1 cellular context compared by ENCODE assay signal in genomic region chr21:34845521-34846213, GRCh38.
TF ChIP-seq lines count a peak whose summit lies in the region.

No MANE protein-coding gene starts in this region.

TF ChIP-seq in HEK293, 187 proteins besides CTCF, POLR2A, EP300 and RAD21 (continued from another document and continues in another):
- TF ChIP-seq ZNF19 (tag by site-specific recombination; IDR thresholded peaks at IDR 0.05; ENCODE audit: low read depth), result 0 out of 2 replicates have a peak, but pooled peaks have one; percentile 34
- no peak for TF ChIP-seq ZNF140 (tag by site-specific recombination; IDR thresholded peaks at IDR 0.05)
- no peak for TF ChIP-seq ZFP41 (tag by site-specific recombination; IDR thresholded peaks at IDR 0.05; ENCODE audit: borderline replicate concordance)
- TF ChIP-seq ZBTB17 (tag by site-specific recombination; IDR thresholded peaks at IDR 0.05), result no peak
- no peak for TF ChIP-seq ZNF621 (tag by site-specific recombination; IDR thresholded peaks at IDR 0.05)
- no peak for TF ChIP-seq PRDM1 (tag by site-specific recombination; IDR thresholded peaks at IDR 0.05)
- TF ChIP-seq, protein P1, sequence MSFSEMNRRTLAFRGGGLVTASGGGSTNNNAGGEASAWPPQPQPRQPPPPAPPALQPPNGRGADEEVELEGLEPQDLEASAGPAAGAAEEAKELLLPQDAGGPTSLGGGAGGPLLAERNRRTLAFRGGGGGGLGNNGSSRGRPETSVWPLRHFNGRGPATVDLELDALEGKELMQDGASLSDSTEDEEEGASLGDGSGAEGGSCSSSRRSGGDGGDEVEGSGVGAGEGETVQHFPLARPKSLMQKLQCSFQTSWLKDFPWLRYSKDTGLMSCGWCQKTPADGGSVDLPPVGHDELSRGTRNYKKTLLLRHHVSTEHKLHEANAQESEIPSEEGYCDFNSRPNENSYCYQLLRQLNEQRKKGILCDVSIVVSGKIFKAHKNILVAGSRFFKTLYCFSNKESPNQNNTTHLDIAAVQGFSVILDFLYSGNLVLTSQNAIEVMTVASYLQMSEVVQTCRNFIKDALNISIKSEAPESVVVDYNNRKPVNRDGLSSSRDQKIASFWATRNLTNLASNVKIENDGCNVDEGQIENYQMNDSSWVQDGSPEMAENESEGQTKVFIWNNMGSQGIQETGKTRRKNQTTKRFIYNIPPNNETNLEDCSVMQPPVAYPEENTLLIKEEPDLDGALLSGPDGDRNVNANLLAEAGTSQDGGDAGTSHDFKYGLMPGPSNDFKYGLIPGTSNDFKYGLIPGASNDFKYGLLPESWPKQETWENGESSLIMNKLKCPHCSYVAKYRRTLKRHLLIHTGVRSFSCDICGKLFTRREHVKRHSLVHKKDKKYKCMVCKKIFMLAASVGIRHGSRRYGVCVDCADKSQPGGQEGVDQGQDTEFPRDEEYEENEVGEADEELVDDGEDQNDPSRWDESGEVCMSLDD (tag by site-specific recombination; IDR thresholded peaks at IDR 0.05), result no peak
- TF ChIP-seq KLF8 (tag by site-specific recombination; IDR thresholded peaks at IDR 0.05), result peak; percentile 98
- peak; percentile 93 for TF ChIP-seq ZNF629 (tag by site-specific recombination; IDR thresholded peaks at IDR 0.05)
- no peak for TF ChIP-seq ZNF707 (tag by site-specific recombination; IDR thresholded peaks at IDR 0.05)
- TF ChIP-seq ZFP69B (tag by site-specific recombination; IDR thresholded peaks at IDR 0.05), result peak; percentile 80
- TF ChIP-seq, protein P2, sequence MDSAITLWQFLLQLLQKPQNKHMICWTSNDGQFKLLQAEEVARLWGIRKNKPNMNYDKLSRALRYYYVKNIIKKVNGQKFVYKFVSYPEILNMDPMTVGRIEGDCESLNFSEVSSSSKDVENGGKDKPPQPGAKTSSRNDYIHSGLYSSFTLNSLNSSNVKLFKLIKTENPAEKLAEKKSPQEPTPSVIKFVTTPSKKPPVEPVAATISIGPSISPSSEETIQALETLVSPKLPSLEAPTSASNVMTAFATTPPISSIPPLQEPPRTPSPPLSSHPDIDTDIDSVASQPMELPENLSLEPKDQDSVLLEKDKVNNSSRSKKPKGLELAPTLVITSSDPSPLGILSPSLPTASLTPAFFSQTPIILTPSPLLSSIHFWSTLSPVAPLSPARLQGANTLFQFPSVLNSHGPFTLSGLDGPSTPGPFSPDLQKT (IDR thresholded peaks at IDR 0.05; ENCODE audit: borderline replicate concordance, low read depth, low read length), result no peak
- TF ChIP-seq, protein P3, sequence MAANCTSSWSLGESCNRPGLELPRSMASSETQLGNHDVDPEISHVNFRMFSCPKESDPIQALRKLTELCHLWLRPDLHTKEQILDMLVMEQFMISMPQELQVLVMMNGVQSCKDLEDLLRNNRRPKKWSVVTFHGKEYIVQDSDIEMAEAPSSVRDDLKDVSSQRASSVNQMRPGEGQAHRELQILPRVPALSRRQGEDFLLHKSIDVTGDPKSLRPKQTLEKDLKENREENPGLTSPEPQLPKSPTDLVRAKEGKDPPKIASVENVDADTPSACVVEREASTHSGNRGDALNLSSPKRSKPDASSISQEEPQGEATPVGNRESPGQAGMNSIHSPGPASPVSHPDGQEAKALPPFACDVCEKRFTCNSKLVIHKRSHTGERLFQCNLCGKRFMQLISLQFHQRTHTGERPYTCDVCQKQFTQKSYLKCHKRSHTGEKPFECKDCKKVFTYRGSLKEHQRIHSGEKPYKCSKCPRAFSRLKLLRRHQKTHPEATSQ (tag by site-specific recombination; IDR thresholded peaks at IDR 0.05), result no peak
- TF ChIP-seq ZNF335 (tag by site-specific recombination; conservative IDR thresholded peaks at IDR 0.05), result 0 out of 2 replicates have a peak, but pooled peaks have one; percentile 22
- TF ChIP-seq ZNF843 (tag by site-specific recombination; IDR thresholded peaks at IDR 0.05), result peak; percentile 97
- TF ChIP-seq ZBTB21 (tag by site-specific recombination; IDR thresholded peaks at IDR 0.05), result peak; percentile 83
- no peak for TF ChIP-seq ZSCAN4 (tag by site-specific recombination; IDR thresholded peaks at IDR 0.05)
- no peak for TF ChIP-seq ZNF555 (tag by site-specific recombination; conservative IDR thresholded peaks at IDR 0.05)
- TF ChIP-seq, protein P4, sequence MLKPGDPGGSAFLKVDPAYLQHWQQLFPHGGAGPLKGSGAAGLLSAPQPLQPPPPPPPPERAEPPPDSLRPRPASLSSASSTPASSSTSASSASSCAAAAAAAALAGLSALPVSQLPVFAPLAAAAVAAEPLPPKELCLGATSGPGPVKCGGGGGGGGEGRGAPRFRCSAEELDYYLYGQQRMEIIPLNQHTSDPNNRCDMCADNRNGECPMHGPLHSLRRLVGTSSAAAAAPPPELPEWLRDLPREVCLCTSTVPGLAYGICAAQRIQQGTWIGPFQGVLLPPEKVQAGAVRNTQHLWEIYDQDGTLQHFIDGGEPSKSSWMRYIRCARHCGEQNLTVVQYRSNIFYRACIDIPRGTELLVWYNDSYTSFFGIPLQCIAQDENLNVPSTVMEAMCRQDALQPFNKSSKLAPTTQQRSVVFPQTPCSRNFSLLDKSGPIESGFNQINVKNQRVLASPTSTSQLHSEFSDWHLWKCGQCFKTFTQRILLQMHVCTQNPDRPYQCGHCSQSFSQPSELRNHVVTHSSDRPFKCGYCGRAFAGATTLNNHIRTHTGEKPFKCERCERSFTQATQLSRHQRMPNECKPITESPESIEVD (tag by site-specific recombination; IDR thresholded peaks at IDR 0.05), result peak; percentile 90
- TF ChIP-seq ZNF501 (tag by site-specific recombination; IDR thresholded peaks at IDR 0.05), result no peak
- peak; percentile 96 for TF ChIP-seq IKZF3 (tag by site-specific recombination; IDR thresholded peaks at IDR 0.05)
- peak; percentile 97 for TF ChIP-seq BCL11A (tag by site-specific recombination; IDR thresholded peaks at IDR 0.05; ENCODE audit: low read depth)
- TF ChIP-seq ZBTB6 (tag by site-specific recombination; IDR thresholded peaks at IDR 0.05), result no peak; the same call in 1 of the 2 replicates
- TF ChIP-seq ZNF792 (tag by site-specific recombination; IDR thresholded peaks at IDR 0.05), result no peak
- no peak for TF ChIP-seq ZBTB8A (tag by site-specific recombination; IDR thresholded peaks at IDR 0.05)
- TF ChIP-seq OSR2 (tag by site-specific recombination; IDR thresholded peaks at IDR 0.05), result peak; percentile 100
- TF ChIP-seq, protein P5, sequence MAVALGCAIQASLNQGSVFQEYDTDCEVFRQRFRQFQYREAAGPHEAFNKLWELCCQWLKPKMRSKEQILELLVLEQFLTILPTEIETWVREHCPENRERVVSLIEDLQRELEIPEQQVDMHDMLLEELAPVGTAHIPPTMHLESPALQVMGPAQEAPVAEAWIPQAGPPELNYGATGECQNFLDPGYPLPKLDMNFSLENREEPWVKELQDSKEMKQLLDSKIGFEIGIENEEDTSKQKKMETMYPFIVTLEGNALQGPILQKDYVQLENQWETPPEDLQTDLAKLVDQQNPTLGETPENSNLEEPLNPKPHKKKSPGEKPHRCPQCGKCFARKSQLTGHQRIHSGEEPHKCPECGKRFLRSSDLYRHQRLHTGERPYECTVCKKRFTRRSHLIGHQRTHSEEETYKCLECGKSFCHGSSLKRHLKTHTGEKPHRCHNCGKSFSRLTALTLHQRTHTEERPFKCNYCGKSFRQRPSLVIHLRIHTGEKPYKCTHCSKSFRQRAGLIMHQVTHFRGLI (tag by site-specific recombination; IDR thresholded peaks at IDR 0.05), result peak; percentile 83; the same call in 1 of the 2 replicates
- TF ChIP-seq ZNF580 (tag by site-specific recombination; IDR thresholded peaks at IDR 0.05), result no peak
- peak; percentile 48 for TF ChIP-seq SP3 (tag by site-specific recombination; IDR thresholded peaks at IDR 0.05)
- no peak for TF ChIP-seq SETDB1 (IDR thresholded peaks at IDR 0.05; ENCODE audit: insufficient read length, low read length)
- TF ChIP-seq GLI2 (tag by site-specific recombination; IDR thresholded peaks at IDR 0.05; ENCODE audit: borderline replicate concordance, low read depth), result peak; percentile 96
- TF ChIP-seq HOXA7 (CRISPR knock-in tag; IDR thresholded peaks at IDR 0.05; ENCODE audit: borderline replicate concordance), result no peak
- peak; percentile 93 for TF ChIP-seq ZNF341 (tag by site-specific recombination; IDR thresholded peaks at IDR 0.05; ENCODE audit: low read depth)
- TF ChIP-seq SP2 (tag by site-specific recombination; IDR thresholded peaks at IDR 0.05), result no peak
- TF ChIP-seq, protein P6, sequence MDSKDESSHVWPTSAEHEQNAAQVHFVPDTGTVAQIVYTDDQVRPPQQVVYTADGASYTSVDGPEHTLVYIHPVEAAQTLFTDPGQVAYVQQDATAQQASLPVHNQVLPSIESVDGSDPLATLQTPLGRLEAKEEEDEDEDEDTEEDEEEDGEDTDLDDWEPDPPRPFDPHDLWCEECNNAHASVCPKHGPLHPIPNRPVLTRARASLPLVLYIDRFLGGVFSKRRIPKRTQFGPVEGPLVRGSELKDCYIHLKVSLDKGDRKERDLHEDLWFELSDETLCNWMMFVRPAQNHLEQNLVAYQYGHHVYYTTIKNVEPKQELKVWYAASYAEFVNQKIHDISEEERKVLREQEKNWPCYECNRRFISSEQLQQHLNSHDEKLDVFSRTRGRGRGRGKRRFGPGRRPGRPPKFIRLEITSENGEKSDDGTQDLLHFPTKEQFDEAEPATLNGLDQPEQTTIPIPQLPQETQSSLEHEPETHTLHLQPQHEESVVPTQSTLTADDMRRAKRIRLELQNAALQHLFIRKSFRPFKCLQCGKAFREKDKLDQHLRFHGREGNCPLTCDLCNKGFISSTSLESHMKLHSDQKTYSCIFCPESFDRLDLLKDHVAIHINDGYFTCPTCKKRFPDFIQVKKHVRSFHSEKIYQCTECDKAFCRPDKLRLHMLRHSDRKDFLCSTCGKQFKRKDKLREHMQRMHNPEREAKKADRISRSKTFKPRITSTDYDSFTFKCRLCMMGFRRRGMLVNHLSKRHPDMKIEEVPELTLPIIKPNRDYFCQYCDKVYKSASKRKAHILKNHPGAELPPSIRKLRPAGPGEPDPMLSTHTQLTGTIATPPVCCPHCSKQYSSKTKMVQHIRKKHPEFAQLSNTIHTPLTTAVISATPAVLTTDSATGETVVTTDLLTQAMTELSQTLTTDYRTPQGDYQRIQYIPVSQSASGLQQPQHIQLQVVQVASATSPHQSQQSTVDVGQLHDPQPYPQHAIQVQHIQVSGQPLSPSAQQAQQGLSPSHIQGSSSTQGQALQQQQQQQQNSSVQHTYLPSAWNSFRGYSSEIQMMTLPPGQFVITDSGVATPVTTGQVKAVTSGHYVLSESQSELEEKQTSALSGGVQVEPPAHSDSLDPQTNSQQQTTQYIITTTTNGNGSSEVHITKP (tag by site-specific recombination; IDR thresholded peaks at IDR 0.05), result peak; percentile 92
- TF ChIP-seq ZNF280D (tag by site-specific recombination; IDR thresholded peaks at IDR 0.05), result no peak
- TF ChIP-seq, protein P7, sequence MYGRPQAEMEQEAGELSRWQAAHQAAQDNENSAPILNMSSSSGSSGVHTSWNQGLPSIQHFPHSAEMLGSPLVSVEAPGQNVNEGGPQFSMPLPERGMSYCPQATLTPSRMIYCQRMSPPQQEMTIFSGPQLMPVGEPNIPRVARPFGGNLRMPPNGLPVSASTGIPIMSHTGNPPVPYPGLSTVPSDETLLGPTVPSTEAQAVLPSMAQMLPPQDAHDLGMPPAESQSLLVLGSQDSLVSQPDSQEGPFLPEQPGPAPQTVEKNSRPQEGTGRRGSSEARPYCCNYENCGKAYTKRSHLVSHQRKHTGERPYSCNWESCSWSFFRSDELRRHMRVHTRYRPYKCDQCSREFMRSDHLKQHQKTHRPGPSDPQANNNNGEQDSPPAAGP (tag by site-specific recombination; IDR thresholded peaks at IDR 0.05), result peak; percentile 100
- TF ChIP-seq ZNF426 (tag by site-specific recombination; IDR thresholded peaks at IDR 0.05), result no peak
- no peak for TF ChIP-seq ZNF529 (tag by site-specific recombination; IDR thresholded peaks at IDR 0.05; ENCODE audit: insufficient replicate concordance)
- peak; percentile 91 for TF ChIP-seq KLF10 (tag by site-specific recombination; IDR thresholded peaks at IDR 0.05)
- no peak for TF ChIP-seq ZNF274 (IDR thresholded peaks at IDR 0.05; ENCODE audit: low read length)
- TF ChIP-seq ZNF274 (tag by site-specific recombination; IDR thresholded peaks at IDR 0.05; ENCODE audit: borderline replicate concordance), result no peak
- TF ChIP-seq ZNF76 (tag by site-specific recombination; IDR thresholded peaks at IDR 0.05; ENCODE audit: borderline replicate concordance, low read depth), result peak; percentile 58; the same call in 1 of the 2 replicates
- TF ChIP-seq ZNF571 (tag by site-specific recombination; IDR thresholded peaks at IDR 0.05), result no peak
